ENCODE assay signal across 9 cellular contexts in genomic region chr21:34844033-34844923, GRCh38.
DNase-seq lines count a peak whose midpoint lies in the region; ATAC-seq and TF ChIP-seq lines count a peak whose summit lies in the region.
"Had no signal": no experiment of that assay in that cellular context is flagged by ENCODE, and none has a peak within 500 bp of the region (broad histone marks: within the 10 kb centered on the region; RNA-seq: fewer than 3 reads in every experiment).

No MANE protein-coding gene starts in this region.

- peaks cover 34% of the 10 kb centered on the region for H3K36me3 Mint-ChIP-seq in central memory CD8-positive, alpha-beta T cell (ENCODE audit: insufficient read depth)

- H3K27ac Mint-ChIP-seq in central memory CD8-positive, alpha-beta T cell (ENCODE audit: low read depth): peak overlapping the region; percentile 47

- no peaks in the 10 kb centered on the region for H3K27me3 Mint-ChIP-seq in central memory CD8-positive, alpha-beta T cell

- H3K9me3 Mint-ChIP-seq in central memory CD8-positive, alpha-beta T cell: no peaks in the 10 kb centered on the region

- ATAC-seq in GM21619 (IDR thresholded peaks at IDR 0.05; ENCODE audit: unreplicated experiment): peak; percentile 41
- no peak for ATAC-seq in central memory CD8-positive, alpha-beta T cell (replicated peaks; ENCODE audit: extremely low read depth, poor library complexity, severe bottlenecking)
- ATAC-seq in mucosa of descending colon: peak; percentile 41
- no peak for ATAC-seq in HG03175 (IDR thresholded peaks at IDR 0.05; ENCODE audit: unreplicated experiment)
- ATAC-seq in HG02571 (IDR thresholded peaks at IDR 0.05; ENCODE audit: unreplicated experiment): no peak
- ATAC-seq in HG02981 (IDR thresholded peaks at IDR 0.05; ENCODE audit: unreplicated experiment): no peak

- no peaks in the 10 kb centered on the region for H3K36me3 ChIP-seq in mucosa of descending colon (ENCODE audit: low read depth)

- no peaks in the 10 kb centered on the region for H3K9me3 ChIP-seq in mucosa of descending colon

- H3K4me1 ChIP-seq in mucosa of descending colon (ENCODE audit: low read depth): peaks cover 25% of the 10 kb centered on the region

- DNase-seq in AG08395 (ENCODE audit: low spot score) (peak; percentile 14), mucosa of descending colon (peak in 2 of 3 donors; percentile 37 to 44), NAMALWA (ENCODE audit: low spot score) (no peak)
- no peak for DNase-seq in central memory CD8-positive, alpha-beta T cell (ENCODE audit: low spot score in 2 of 2)
- DNase-seq: activated gamma-delta T cell had no signal

- no peak overlapping the region for H3K4me3 ChIP-seq in mucosa of descending colon

- no peak overlapping the region for H3K4me3 Mint-ChIP-seq in central memory CD8-positive, alpha-beta T cell

- intact Hi-C loops in mucosa of descending colon (cut with DNase I, micrococcal nuclease): no loop called here

- no peak for TF ChIP-seq CTCF in mucosa of descending colon (IDR thresholded peaks at IDR 0.05)

- peaks cover 53% of the 10 kb centered on the region for H3K4me1 Mint-ChIP-seq in central memory CD8-positive, alpha-beta T cell

Comparison
In these comparisons a context has a peak if more than half of its experiments do, and no peak if none do; other contexts are left out.
1. DNase-seq: peak in AG08395 (single experiment) and mucosa of descending colon (2 of 3); none in central memory CD8-positive, alpha-beta T cell (0 of 2) and NAMALWA (single experiment).
2. ATAC-seq: peak in GM21619 (single experiment) and mucosa of descending colon (single experiment); none in central memory CD8-positive, alpha-beta T cell (single experiment), HG03175 (single experiment), HG02571 (single experiment) and HG02981 (single experiment).